ENCODE assay signal across 21 cellular contexts in the genomic region with DNA sequence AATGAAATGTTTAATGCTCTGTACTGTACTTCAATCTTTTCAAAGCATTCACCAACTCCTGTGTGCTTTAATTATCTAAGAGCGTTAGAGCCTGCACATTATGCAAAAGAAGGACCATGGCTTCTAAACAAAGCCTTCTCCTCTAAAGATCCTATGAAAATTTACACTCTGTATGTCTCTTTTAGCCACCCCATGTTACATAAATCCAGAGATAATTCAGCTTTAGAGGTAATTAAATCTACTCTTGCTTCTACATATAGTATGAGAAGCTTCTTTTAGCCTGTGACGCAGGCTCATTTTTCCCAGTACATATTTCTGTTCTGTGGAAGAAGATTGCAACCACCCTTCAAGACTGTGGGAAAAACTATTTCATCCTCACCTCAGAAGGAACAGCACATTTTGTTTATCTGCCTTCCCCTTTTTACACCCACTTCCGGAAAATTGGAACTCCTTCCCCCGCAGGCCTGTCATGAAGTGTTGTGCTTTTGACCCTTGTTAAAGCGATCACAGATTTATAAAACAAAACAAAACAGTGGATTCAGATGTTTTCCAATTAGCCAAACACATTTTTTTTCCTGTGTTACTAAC. TPM values are rescaled to one million over a fixed set of nuclear protein-coding genes. Genes with fewer than 3 reads are reported as not detected.
DNase-seq lines count a peak whose midpoint lies in the region; ATAC-seq, FAIRE-seq and TF ChIP-seq lines count a peak whose summit lies in the region.
"Had no signal": no experiment of that assay in that cellular context is flagged by ENCODE, and none has a peak within 500 bp of the region (broad histone marks: within the 10 kb centered on the region; RNA-seq: fewer than 3 reads in every experiment).

No MANE protein-coding gene starts in this region.

- no peak overlapping the region for H3K4me3 ChIP-seq in astrocyte (ENCODE audit: insufficient read depth, low read depth, low read length)

- H3K4me3 Mint-ChIP-seq in astrocyte (ENCODE audit: unreplicated experiment) = no peak overlapping the region
- H3K4me3 Mint-ChIP-seq in type B pancreatic cell = no peak overlapping the region
- H3K4me3 Mint-ChIP-seq: CD4-positive, alpha-beta T cell; IgD-negative memory B cell had no signal

- H2AFZ ChIP-seq in astrocyte (ENCODE audit: low read depth, low read length) = no peak overlapping the region

- no peak overlapping the region for H3K27ac ChIP-seq in astrocyte (ENCODE audit: low read depth, low read length)
- H3K27ac ChIP-seq: HL-60 had no signal

- H3K4me1 ChIP-seq in astrocyte (ENCODE audit: insufficient read depth, low read length) = no peaks in the 10 kb centered on the region
- H3K4me1 ChIP-seq: BE2C had no signal

- TF ChIP-seq CTCF in astrocyte (IDR thresholded peaks at IDR 0.05; ENCODE audit: insufficient read depth, low read depth, low read length) (no peak), type B pancreatic cell (conservative IDR thresholded peaks at IDR 0.05) (no peak)

- no peaks in the 10 kb centered on the region for H4K20me1 ChIP-seq in astrocyte (ENCODE audit: insufficient read depth, low read length)

- H3K4me1 Mint-ChIP-seq in astrocyte (ENCODE audit: low read depth, unreplicated experiment) = peaks cover 40% of the 10 kb centered on the region
- no peaks in the 10 kb centered on the region for H3K4me1 Mint-ChIP-seq in type B pancreatic cell (ENCODE audit: unreplicated experiment)
- H3K4me1 Mint-ChIP-seq: IgD-negative memory B cell had no signal

- H3K27me3 ChIP-seq in astrocyte (ENCODE audit: insufficient read depth, low read length) = no peaks in the 10 kb centered on the region
- H3K27me3 ChIP-seq: BE2C had no signal

- H3K9me3 Mint-ChIP-seq in astrocyte (ENCODE audit: unreplicated experiment) (no peaks in the 10 kb centered on the region), type B pancreatic cell (no peaks in the 10 kb centered on the region)

- FAIRE-seq in astrocyte (lab: Jason Lieb, UNC) = no peak
- FAIRE-seq: HTR-8/SVneo had no signal

- H3K4me2 ChIP-seq in astrocyte (ENCODE audit: low read length) = no peak overlapping the region

- peak; percentile 1 for DNase-seq in MV-4-11 (lab: John Stamatoyannopoulos, UW)
- DNase-seq in astrocyte (ENCODE audit: low read depth) = no peak
- peak; percentile 59 for DNase-seq in inferior parietal cortex (ENCODE audit: extremely low spot score)
- no peak for DNase-seq in type B pancreatic cell (ENCODE audit: extremely low spot score, unreplicated experiment)
- no peak for DNase-seq in NCI-H1436 (lab: John Stamatoyannopoulos, UW)
- DNase-seq: BE2C; CD4-positive, alpha-beta T cell; DMS79; GOT3; NCI-H1436 treated with DMSO at 0.1 percent for 48 hours; NCI-H2029 treated with DMSO at 0.1 percent for 48 hours; NCI-H2171 treated with DMSO at 0.1 percent for 48 hours; NCI-H774 had no signal

- no peak overlapping the region for H3K9ac ChIP-seq in astrocyte (ENCODE audit: low read length)

- no peak for ATAC-seq in activated CD4-positive, CD25-positive, alpha-beta regulatory T cell treated with anti-CD3 and anti-CD28 coated beads, Interleukin-2, amount 50 U/mL, for 24 hours
- no peak for ATAC-seq in GM21528 (IDR thresholded peaks at IDR 0.05; ENCODE audit: low FRiP score, unreplicated experiment)

- no peaks in the 10 kb centered on the region for H3K36me3 ChIP-seq in astrocyte (ENCODE audit: insufficient read depth, low read length)
- H3K36me3 ChIP-seq: BE2C had no signal

- H3K9me3 ChIP-seq in astrocyte (ENCODE audit: insufficient read depth, low read depth, low read length) = no peaks in the 10 kb centered on the region
- H3K9me3 ChIP-seq: BE2C had no signal

- H3K79me2 ChIP-seq in astrocyte (ENCODE audit: insufficient read depth, low read length) = no peaks in the 10 kb centered on the region

- H3K36me3 Mint-ChIP-seq in astrocyte (ENCODE audit: low read depth, unreplicated experiment) = no peaks in the 10 kb centered on the region
- no peaks in the 10 kb centered on the region for H3K36me3 Mint-ChIP-seq in type B pancreatic cell
- H3K36me3 Mint-ChIP-seq: IgD-negative memory B cell had no signal

- H3K27me3 Mint-ChIP-seq in astrocyte (ENCODE audit: low read depth, unreplicated experiment) = no peaks in the 10 kb centered on the region
- no peaks in the 10 kb centered on the region for H3K27me3 Mint-ChIP-seq in type B pancreatic cell
- H3K27me3 Mint-ChIP-seq: CD4-positive, alpha-beta T cell; IgD-negative memory B cell had no signal

- H3K27ac Mint-ChIP-seq in astrocyte (ENCODE audit: unreplicated experiment) (peak overlapping the region; percentile 63), type B pancreatic cell (no peak overlapping the region)
- H3K27ac Mint-ChIP-seq: CD4-positive, alpha-beta T cell; IgD-negative memory B cell had no signal

RNA-seq across cellular contexts. Expression of a gene that starts 8.1 kb away (rescaled TPM):
- total RNA-seq in astrocyte (not detected in 2 replicates), type B pancreatic cell (ENCODE audit: low replicate concordance) (not detected in 2 replicates)
- total RNA-seq: CD4-positive, alpha-beta T cell; LHCN-M2; NCI-H460; SK-MEL-5 had no signal

Comparison
In these comparisons a context has a peak if more than half of its experiments do, and no peak if none do; other contexts are left out.
1. DNase-seq: peak in MV-4-11 (single experiment) and inferior parietal cortex (single experiment); none in astrocyte (single experiment), type B pancreatic cell (single experiment) and NCI-H1436 (single experiment).